In genomic region chr20:62302341-62303048, GRCh38 we compare ENCODE assay signal across 8 cellular contexts. TPM values are rescaled to one million over a fixed set of nuclear protein-coding genes. Genes with fewer than 3 reads are reported as not detected.
DNase-seq lines count a peak whose midpoint lies in the region; ATAC-seq lines count a peak whose summit lies in the region.

ADRM1 (plus strand) TSS chr20:62302997; CDS start chr20:62303569, 572 bp downstream.

- DNase-seq in COLO829 (ENCODE audit: low spot score) (peak; percentile 98), HT-29 (ENCODE audit: low spot score) (peak; percentile 100), memory B cell (ENCODE audit: low spot score in 2 of 2) (peak; percentile 95 to 97)
- peak; percentile 92 for DNase-seq in NK-92 treated with Interleukin-12 subunit alpha and Interleukin-12 subunit beta, amount 100 ng/mL, for 24 hours (lab: John Stamatoyannopoulos, UW)
- peak; percentile 89 to 94 (median 91) for DNase-seq in effector memory CD4-positive, alpha-beta T cell
- peak; percentile 81 for DNase-seq in stimulated activated CD8-positive, alpha-beta memory T cell treated with anti-CD3 and anti-CD28 coated beads, Interleukin-12 subunit alpha, Interleukin-12 subunit beta, amount 100 ng/mL, for 24 hours (ENCODE audit: extremely low read depth)

- peak within 1 kb of the TSS; percentile 95 for H3K27ac Mint-ChIP-seq in memory B cell

- H3K36me3 ChIP-seq in effector memory CD4-positive, alpha-beta T cell (ENCODE audit: control insufficient read depth, insufficient read depth, low read length), result peaks cover 18% of the 10 kb centered on the region

- H3K4me1 Mint-ChIP-seq in memory B cell, result peaks cover 11% of the 10 kb centered on the region

- peak within 1 kb of the TSS; percentile 96 for H3K4me3 Mint-ChIP-seq in memory B cell

- CTCF ChIA-PET in activated CD8-positive, alpha-beta memory T cell treated with anti-CD3 and anti-CD28 coated beads for 36 hours (lab: Charles Lee), result interaction anchor here (0.8 to 1.8 kb wide), 7 partner anchors 42 to 437 kb away, joined by 3 to 7 read pairs (median 3); partner anchors contain the start of gene RPS21

- POLR2A ChIA-PET in activated CD8-positive, alpha-beta memory T cell treated with anti-CD3 and anti-CD28 coated beads for 36 hours (lab: Charles Lee), result interaction anchor here (0.6 to 1.1 kb wide), 4 partner anchors 84 to 236 kb away, joined by 3 to 8 read pairs (median 3); partner anchors contain the start of gene RPS21

- H3K4me1 ChIP-seq in effector memory CD4-positive, alpha-beta T cell (ENCODE audit: control insufficient read depth, insufficient read depth, low read length, poor library complexity, severe bottlenecking), result peaks cover 27% of the 10 kb centered on the region

- H3K9me3 ChIP-seq in effector memory CD4-positive, alpha-beta T cell (ENCODE audit: control insufficient read depth, low read length), result no peaks in the 10 kb centered on the region

- peak; percentile 79 for ATAC-seq in GM19468 (IDR thresholded peaks at IDR 0.05; ENCODE audit: extremely low read depth, unreplicated experiment)
- ATAC-seq in memory B cell (ENCODE audit: low read depth), result peak; percentile 86

- no peaks in the 10 kb centered on the region for H3K9me3 Mint-ChIP-seq in memory B cell

- no peaks in the 10 kb centered on the region for H3K27me3 ChIP-seq in effector memory CD4-positive, alpha-beta T cell (replicated peaks; ENCODE audit: control insufficient read depth, insufficient read depth, low read length, poor library complexity, severe bottlenecking)

- H3K27ac ChIP-seq in effector memory CD4-positive, alpha-beta T cell (ENCODE audit: insufficient read depth, low read length, poor library complexity, severe bottlenecking), result peak within 1 kb of the TSS; percentile 79

- H3K4me3 ChIP-seq in effector memory CD4-positive, alpha-beta T cell (ENCODE audit: insufficient read depth, low read depth, low read length, poor library complexity, severe bottlenecking), result peak within 1 kb of the TSS; percentile 79

- no peaks in the 10 kb centered on the region for H3K27me3 Mint-ChIP-seq in memory B cell

- peaks cover 3% of the 10 kb centered on the region for H3K36me3 Mint-ChIP-seq in memory B cell

RNA-seq across cellular contexts. Expression of gene ADRM1, which starts in this region (rescaled TPM):
- 659 and 752 TPM in 2 replicates for total RNA-seq in HT-29 (2014; rRNA removed; shearing (Covaris generic))
- total RNA-seq in activated CD8-positive, alpha-beta memory T cell treated with anti-CD3 and anti-CD28 coated beads for 36 hours, result 100 to 1,000 TPM; 154 TPM

Comparison
In these comparisons a context has a peak if more than half of its experiments do, and no peak if none do; other contexts are left out.
1. Peak in every context shown above with its lines: DNase-seq, ATAC-seq, H3K4me3 ChIP-seq and H3K27ac ChIP-seq.